In the genomic region with DNA sequence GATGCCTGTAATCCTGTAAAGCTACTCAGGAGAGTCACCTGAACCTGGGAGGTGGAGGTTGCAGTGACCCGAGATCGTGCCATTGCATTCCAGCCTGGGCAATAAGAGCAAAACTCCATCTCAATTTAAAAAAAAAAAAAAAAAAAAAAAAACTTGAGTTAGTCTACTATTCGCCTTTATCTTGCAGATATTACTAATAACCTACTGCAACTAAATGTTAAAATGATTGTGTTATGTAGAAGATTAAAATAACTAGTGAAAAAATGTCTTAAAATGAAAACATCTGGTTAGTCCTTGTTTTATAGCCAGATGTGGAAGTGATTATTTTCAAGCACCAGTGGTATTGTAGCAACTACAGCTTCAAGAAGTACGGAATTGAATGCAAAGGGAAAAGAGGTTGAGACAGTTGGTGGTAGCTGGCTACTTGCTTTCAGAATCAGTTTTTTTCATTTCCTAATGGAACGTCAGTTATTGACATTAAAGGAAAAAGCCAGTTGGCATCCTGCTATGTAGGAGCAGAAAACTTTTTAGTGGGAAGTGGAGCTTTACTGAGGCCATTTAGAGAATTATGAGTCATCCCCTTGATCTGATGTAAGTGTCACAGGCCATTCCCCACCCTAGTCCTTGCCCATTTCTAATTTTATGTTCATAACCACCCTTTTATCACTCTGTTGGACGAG, we compare ENCODE assay signal across 9 cellular contexts. TPM values are rescaled to one million over a fixed set of nuclear protein-coding genes. Genes with fewer than 3 reads are reported as not detected.
A peak's percentile ranks its signal among the peaks of the same experiment; 100 is the strongest.
DNase-seq lines count a peak whose midpoint lies in the region; ATAC-seq and TF ChIP-seq lines count a peak whose summit lies in the region.
"Had no signal": no experiment of that assay in that cellular context is flagged by ENCODE, and none has a peak within 500 bp of the region (broad histone marks: within the 10 kb centered on the region; RNA-seq: fewer than 3 reads in every experiment).

No MANE protein-coding gene starts in this region.

- H3K4me1 Mint-ChIP-seq in effector memory CD8-positive, alpha-beta T cell (ENCODE audit: low read depth in 2 of 2), result peaks cover 4 to 10% of the 10 kb centered on the region in 2 donors

- no peaks in the 10 kb centered on the region for H3K27me3 Mint-ChIP-seq in effector memory CD8-positive, alpha-beta T cell
- H3K27me3 Mint-ChIP-seq: central memory CD8-positive, alpha-beta T cell had no signal

- H3K27me3 ChIP-seq in HCT116 (ENCODE audit: insufficient read depth, low read length) (no peaks in the 10 kb centered on the region), RWPE2 (ENCODE audit: insufficient read depth, poor library complexity, severe bottlenecking) (no peaks in the 10 kb centered on the region)

- POLR2A ChIA-PET in HCT116 (lab: Charles Lee), result interaction anchor here (0.7 to 2.1 kb wide), 3 partner anchors 157 to 169 kb away, joined by 3 to 9 read pairs (median 8); partner anchors contain the start of gene AHCY

- H3K27ac Mint-ChIP-seq in effector memory CD8-positive, alpha-beta T cell, result no peak overlapping the region

- RAD21 ChIA-PET in HCT116 (lab: Charles Lee; ENCODE audit: low non-redundant PET in 1 of 2, low total read pairs in 2 of 2, uncharacterized antibody in 2 of 2, unreplicated experiment in 2 of 2), result interaction anchor here (1.1 to 2.2 kb wide), 4 partner anchors 44 to 160 kb away, joined by 3 to 25 read pairs (median 8); partner anchors contain the start of gene DYNLRB1 (in 1 of the 2)

- no peak overlapping the region for H3K4me3 Mint-ChIP-seq in effector memory CD8-positive, alpha-beta T cell
- H3K4me3 Mint-ChIP-seq: central memory CD8-positive, alpha-beta T cell had no signal

- TF ChIP-seq CTCF in HCT116 (IDR thresholded peaks at IDR 0.05 in 2 of 3, conservative IDR thresholded peaks at IDR 0.05 in 1 of 3; ENCODE audit: borderline replicate concordance in 1 of 3, insufficient read depth in 1 of 3, low read depth in 2 of 3, low read length in 2 of 3), result no peak
- no peak for TF ChIP-seq CTCF in RWPE2 (IDR thresholded peaks at IDR 0.05; ENCODE audit: poor library complexity, severe bottlenecking)
- no peak for TF ChIP-seq CTCF in fibroblast of the aortic adventitia (IDR thresholded peaks at IDR 0.05; ENCODE audit: insufficient read depth, low read length)

- DNase-seq in HCT116 (ENCODE audit: low read depth, low spot score) (peak; percentile 75), RWPE2 (ENCODE audit: low spot score) (no peak), fibroblast of the aortic adventitia (ENCODE audit: low read depth) (peak; percentile 74), stromal cell of bone marrow (ENCODE audit: low read depth) (peak; percentile 45), SIG-M5 treated with dmso at 0.1 percent for 504 hours (lab: John Stamatoyannopoulos, UW; ENCODE audit: unreplicated experiment) (no peak)
- DNase-seq in effector memory CD8-positive, alpha-beta T cell, result no peak

- peak; percentile 86 for ATAC-seq in HCT116
- ATAC-seq in RWPE2 (ENCODE audit: low read depth), result peak; percentile 41
- no peak for ATAC-seq in HG02973 (IDR thresholded peaks at IDR 0.05; ENCODE audit: unreplicated experiment)
- ATAC-seq in effector memory CD8-positive, alpha-beta T cell (replicated peaks), result no peak

- H3K27ac ChIP-seq in HCT116 (ENCODE audit: low read depth, low read length) (peak overlapping the region; percentile 81), RWPE2 (ENCODE audit: poor library complexity, severe bottlenecking) (peak overlapping the region; percentile 16)
- H3K27ac ChIP-seq: VCaP had no signal

- TF ChIP-seq POLR2A in HCT116 (IDR thresholded peaks at IDR 0.05; ENCODE audit: borderline replicate concordance, extremely low read depth, insufficient read depth, insufficient read length), result no peak

- TF ChIP-seq RAD21 in HCT116 (IDR thresholded peaks at IDR 0.05; ENCODE audit: low read depth), result peak; percentile 34; the same call in 1 of the 2 replicates

- H3K9me3 ChIP-seq in HCT116 (ENCODE audit: control insufficient read depth in 1 of 2, insufficient read depth in 1 of 2, low read depth in 1 of 2, low read length in 2 of 2) (no peaks in the 10 kb centered on the region), RWPE2 (ENCODE audit: severe bottlenecking) (no peaks in the 10 kb centered on the region)

- peak overlapping the region; percentile 71 for H3K4me2 ChIP-seq in HCT116 (ENCODE audit: low read length)

- intact Hi-C loops in HCT116 (cut with micrococcal nuclease), result no loop called here

- peaks cover 4% of the 10 kb centered on the region; the same call in 1 of the 2 replicates for H4K20me1 ChIP-seq in HCT116 (ENCODE audit: insufficient read depth)

- H3K9me3 Mint-ChIP-seq in effector memory CD8-positive, alpha-beta T cell, result no peaks in the 10 kb centered on the region
- H3K9me3 Mint-ChIP-seq: central memory CD8-positive, alpha-beta T cell had no signal

- CTCF ChIA-PET in HCT116 (lab: Charles Lee), result interaction anchor here (0.8 to 2.3 kb wide), 4 partner anchors 159 to 297 kb away, joined by 3 to 56 read pairs (median 4); no protein-coding TSS in a partner anchor

- BruUV-seq in HCT116 (replicated peaks; lab: Mats Ljungman, UMichigan), result no TSS peak

- H3K9me2 ChIP-seq in HCT116 (ENCODE audit: insufficient read depth), result no peaks in the 10 kb centered on the region

- peaks cover 21% of the 10 kb centered on the region for H3K79me2 ChIP-seq in HCT116 (ENCODE audit: insufficient read depth, low read length)

- H2AFZ ChIP-seq in HCT116 (ENCODE audit: low read depth, low read length, poor library complexity, severe bottlenecking), result no peak overlapping the region

- H3K4me3 ChIP-seq in HCT116 (replicated peaks in 1 of 2; ENCODE audit: low read depth in 1 of 2, low read length in 2 of 2) (peak overlapping the region in 1 of 2 experiments; percentile 27; a peak in 3 of 4 replicates), RWPE2 (ENCODE audit: severe bottlenecking) (no peak overlapping the region), fibroblast of the aortic adventitia (ENCODE audit: low read depth, low read length) (no peak overlapping the region)

- peaks cover 79% of the 10 kb centered on the region for H3K36me3 Mint-ChIP-seq in effector memory CD8-positive, alpha-beta T cell (ENCODE audit: insufficient read depth)

- H3K9ac ChIP-seq in HCT116 (ENCODE audit: low read length), result 0 out of 2 replicates have a peak overlapping the region, but pooled peaks have one; percentile 0

- peaks cover 5 to 9% of the 10 kb centered on the region in 2 experiments; a peak in 2 of 4 replicates for H3K36me3 ChIP-seq in HCT116 (ENCODE audit: control insufficient read depth in 1 of 2, insufficient read depth in 2 of 2, low read length in 2 of 2)
- peaks cover 83% of the 10 kb centered on the region for H3K36me3 ChIP-seq in RWPE2 (ENCODE audit: low read depth)

- H3K4me1 ChIP-seq in HCT116 (ENCODE audit: control insufficient read depth in 1 of 2, insufficient read depth in 2 of 2, low read length in 2 of 2) (peaks cover 41 to 45% of the 10 kb centered on the region in 2 experiments), RWPE2 (ENCODE audit: insufficient read depth, poor library complexity, severe bottlenecking) (peaks cover 22% of the 10 kb centered on the region)

TF ChIP-seq in HCT116, 20 proteins besides CTCF, POLR2A, EP300 and RAD21 (continues in another document):
- TF ChIP-seq YY1 (IDR thresholded peaks at IDR 0.05; ENCODE audit: extremely low read depth, insufficient replicate concordance, low read depth, low read length) (no peak), TCF7L2 (IDR thresholded peaks at IDR 0.05; ENCODE audit: borderline replicate concordance, extremely low read depth, insufficient read depth, insufficient read length) (peak; percentile 70), SRF (IDR thresholded peaks at IDR 0.05; ENCODE audit: low read depth) (peak; percentile 57), ATF3 (IDR thresholded peaks at IDR 0.05) (no peak), MAX (IDR thresholded peaks at IDR 0.05) (peak; percentile 35), POLR2AphosphoS5 (IDR thresholded peaks at IDR 0.05; ENCODE audit: low read depth, low read length) (peak; percentile 27; the same call in 1 of the 2 replicates)
- TF ChIP-seq, protein P1, sequence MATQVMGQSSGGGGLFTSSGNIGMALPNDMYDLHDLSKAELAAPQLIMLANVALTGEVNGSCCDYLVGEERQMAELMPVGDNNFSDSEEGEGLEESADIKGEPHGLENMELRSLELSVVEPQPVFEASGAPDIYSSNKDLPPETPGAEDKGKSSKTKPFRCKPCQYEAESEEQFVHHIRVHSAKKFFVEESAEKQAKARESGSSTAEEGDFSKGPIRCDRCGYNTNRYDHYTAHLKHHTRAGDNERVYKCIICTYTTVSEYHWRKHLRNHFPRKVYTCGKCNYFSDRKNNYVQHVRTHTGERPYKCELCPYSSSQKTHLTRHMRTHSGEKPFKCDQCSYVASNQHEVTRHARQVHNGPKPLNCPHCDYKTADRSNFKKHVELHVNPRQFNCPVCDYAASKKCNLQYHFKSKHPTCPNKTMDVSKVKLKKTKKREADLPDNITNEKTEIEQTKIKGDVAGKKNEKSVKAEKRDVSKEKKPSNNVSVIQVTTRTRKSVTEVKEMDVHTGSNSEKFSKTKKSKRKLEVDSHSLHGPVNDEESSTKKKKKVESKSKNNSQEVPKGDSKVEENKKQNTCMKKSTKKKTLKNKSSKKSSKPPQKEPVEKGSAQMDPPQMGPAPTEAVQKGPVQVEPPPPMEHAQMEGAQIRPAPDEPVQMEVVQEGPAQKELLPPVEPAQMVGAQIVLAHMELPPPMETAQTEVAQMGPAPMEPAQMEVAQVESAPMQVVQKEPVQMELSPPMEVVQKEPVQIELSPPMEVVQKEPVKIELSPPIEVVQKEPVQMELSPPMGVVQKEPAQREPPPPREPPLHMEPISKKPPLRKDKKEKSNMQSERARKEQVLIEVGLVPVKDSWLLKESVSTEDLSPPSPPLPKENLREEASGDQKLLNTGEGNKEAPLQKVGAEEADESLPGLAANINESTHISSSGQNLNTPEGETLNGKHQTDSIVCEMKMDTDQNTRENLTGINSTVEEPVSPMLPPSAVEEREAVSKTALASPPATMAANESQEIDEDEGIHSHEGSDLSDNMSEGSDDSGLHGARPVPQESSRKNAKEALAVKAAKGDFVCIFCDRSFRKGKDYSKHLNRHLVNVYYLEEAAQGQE (IDR thresholded peaks at IDR 0.05; ENCODE audit: low read depth), result no peak

RNA-seq across cellular contexts. Expression of gene DYNLRB1, which starts 43.8 kb away (rescaled TPM):
- total RNA-seq in HCT116 (2021; ENCODE audit: unreplicated experiment) (106 TPM), fibroblast of the aortic adventitia (ENCODE audit: low replicate concordance) (30.0 and 144 TPM in 2 replicates)
- 264 and 265 TPM in 2 replicates for polyA plus RNA-seq in HCT116 (2012)

Comparison
In these comparisons a context has a peak if more than half of its experiments do, and no peak if none do; other contexts are left out.
1. ATAC-seq: peak in HCT116 (single experiment) and RWPE2 (single experiment); none in HG02973 (single experiment) and effector memory CD8-positive, alpha-beta T cell (single experiment).
2. DNase-seq: peak in HCT116 (single experiment), fibroblast of the aortic adventitia (single experiment) and stromal cell of bone marrow (single experiment); none in RWPE2 (single experiment), SIG-M5 treated with dmso at 0.1 percent for 504 hours (single experiment) and effector memory CD8-positive, alpha-beta T cell (0 of 3).